ENCODE assay signal across 35 cellular contexts in genomic region chr16:5972747-5973146, GRCh38.
"Had no signal": no experiment of that assay in that cellular context is flagged by ENCODE, and none has a peak within 500 bp of the region (broad histone marks: within the 10 kb centered on the region; RNA-seq: fewer than 3 reads in every experiment).

No MANE protein-coding gene starts in this region.

- DNase-seq: activated B cell treated with CpG ODN at 0.5 μM for 24 hours; activated CD4-positive, alpha-beta memory T cell treated with anti-CD3 and anti-CD28 coated beads, Interleukin-2, amount 10 ng/mL, durations not matched to agents 7 days and 5 days; activated CD4-positive, alpha-beta T cell treated with anti-CD3 and anti-CD28 coated beads for 4 hours; activated CD4-positive, alpha-beta T cell treated with anti-CD3 and anti-CD28 coated beads, Interleukin-2, amount 10 ng/mL, durations not matched to agents 24 days and 14 days; activated CD4-positive, alpha-beta T cell treated with anti-CD3 and anti-CD28 coated beads, Interleukin-2, amount 50 U/mL, for 48 hours; activated CD4-positive, CD25-positive, alpha-beta regulatory T cell treated with anti-CD3 and anti-CD28 coated beads, Interleukin-2, amount 50 U/mL, for 72 hours; activated CD8-positive, alpha-beta memory T cell treated with anti-CD3 and anti-CD28 coated beads for 24 hours; activated CD8-positive, alpha-beta memory T cell treated with anti-CD3 and anti-CD28 coated beads, Interleukin-2, amount 10 ng/mL, durations not matched to agents 7 days and 5 days; activated CD8-positive, alpha-beta memory T cell treated with anti-CD3 and anti-CD28 coated beads, Interleukin-2, amount 50 U/mL, for 48 hours; activated CD8-positive, alpha-beta T cell treated with anti-CD3 and anti-CD28 coated beads, Interleukin-2, amount 10 ng/mL, durations not matched to agents 7 days and 5 days; activated effector memory CD4-positive, alpha-beta T cell treated with Interleukin-2 at 50 U/mL for 16 hours; activated gamma-delta T cell; activated naive CD4-positive, alpha-beta T cell treated with anti-CD3 and anti-CD28 coated beads, Interleukin-2, amount 10 ng/mL, durations not matched to agents 7 days and 5 days; activated naive CD4-positive, alpha-beta T cell treated with Interleukin-2 at 50 U/mL for 16 hours; activated naive CD8-positive, alpha-beta T cell treated with anti-CD3 and anti-CD28 coated beads, Interleukin-2, amount 10 ng/mL, durations not matched to agents 7 days and 5 days; activated naive CD8-positive, alpha-beta T cell treated with anti-CD3 and anti-CD28 coated beads, Interleukin-2, amount 50 U/mL, for 24 hours; activated T-cell treated with anti-CD3 and anti-CD28 coated beads, Interleukin-2, amount 50 U/mL, for 24 hours; activated T-cell treated with anti-CD3 and anti-CD28 coated beads, Interleukin-2, amount 50 U/mL, for 48 hours; caudate nucleus; cerebellar nuclear complex; T-helper 1 cell; T-helper 2 cell; T-helper 9 cell had no signal

- H3K27ac Mint-ChIP-seq: activated B cell treated with CpG ODN at 0.5 μM for 24 hours; activated CD4-positive, alpha-beta memory T cell treated with anti-CD3 and anti-CD28 coated beads, Interleukin-2, amount 10 ng/mL, durations not matched to agents 7 days and 5 days; activated CD4-positive, alpha-beta T cell treated with anti-CD3 and anti-CD28 coated beads, Interleukin-2, amount 10 ng/mL, durations not matched to agents 24 days and 14 days; activated CD8-positive, alpha-beta memory T cell treated with anti-CD3 and anti-CD28 coated beads, Interleukin-2, amount 10 ng/mL, durations not matched to agents 7 days and 5 days; activated CD8-positive, alpha-beta T cell treated with anti-CD3 and anti-CD28 coated beads, Interleukin-2, amount 10 ng/mL, durations not matched to agents 7 days and 5 days; activated naive CD4-positive, alpha-beta T cell treated with anti-CD3 and anti-CD28 coated beads, Interleukin-2, amount 10 ng/mL, durations not matched to agents 7 days and 5 days; activated naive CD4-positive, alpha-beta T cell treated with anti-CD3 and anti-CD28 coated beads, Interleukin-2, amount 50 U/mL, for 24 hours; activated naive CD8-positive, alpha-beta T cell; activated naive CD8-positive, alpha-beta T cell treated with anti-CD3 and anti-CD28 coated beads, Interleukin-2, amount 10 ng/mL, durations not matched to agents 7 days and 5 days; activated naive CD8-positive, alpha-beta T cell treated with anti-CD3 and anti-CD28 coated beads, Interleukin-2, amount 50 U/mL, for 24 hours; activated T-cell treated with anti-CD3 and anti-CD28 coated beads, Interleukin-2, amount 50 U/mL, for 24 hours; activated T-helper 2 cell treated with anti-CD3 and anti-CD28 coated beads, Interferon-gamma antibody, Interleukin-2, Interleukin-4, amounts not matched to agents 10 μg/mL and 5 μg/mL and 100 μg/mL, durations not matched to agents 14 hours and 24 hours and 36 hours; brain; T-helper 1 cell treated with Interleukin-12 subunit alpha and Interleukin-12 subunit beta and Interleukin-4 antibody, amounts not matched to agents 30 μg/mL and 1 μg/mL, for 36 hours; T-helper 2 cell treated with Interferon-gamma antibody and Interleukin-4, amounts not matched to agents 5 μg/mL and 100 μg/mL, for 36 hours had no signal

- ATAC-seq: activated CD8-positive, alpha-beta memory T cell treated with anti-CD3 and anti-CD28 coated beads, Interleukin-2, amount 10 ng/mL, durations not matched to agents 7 days and 5 days; activated CD8-positive, alpha-beta T cell treated with anti-CD3 and anti-CD28 coated beads, Interleukin-2, amount 10 ng/mL, durations not matched to agents 7 days and 5 days; activated naive CD8-positive, alpha-beta T cell treated with anti-CD3 and anti-CD28 coated beads, Interleukin-2, amount 50 U/mL, for 24 hours had no signal

- H3K4me1 ChIP-seq: ascending aorta had no signal

- H3K4me1 Mint-ChIP-seq: activated B cell treated with CpG ODN at 0.5 μM for 24 hours; activated CD4-positive, alpha-beta memory T cell treated with anti-CD3 and anti-CD28 coated beads, Interleukin-2, amount 10 ng/mL, durations not matched to agents 7 days and 5 days; activated CD4-positive, alpha-beta T cell treated with anti-CD3 and anti-CD28 coated beads, Interleukin-2, amount 10 ng/mL, durations not matched to agents 24 days and 14 days; activated CD8-positive, alpha-beta memory T cell treated with anti-CD3 and anti-CD28 coated beads, Interleukin-2, amount 10 ng/mL, durations not matched to agents 7 days and 5 days; activated naive CD4-positive, alpha-beta T cell treated with anti-CD3 and anti-CD28 coated beads, Interleukin-2, amount 10 ng/mL, durations not matched to agents 7 days and 5 days; activated naive CD4-positive, alpha-beta T cell treated with anti-CD3 and anti-CD28 coated beads, Interleukin-2, amount 50 U/mL, for 24 hours; activated naive CD8-positive, alpha-beta T cell treated with anti-CD3 and anti-CD28 coated beads, Interleukin-2, amount 50 U/mL, for 24 hours; brain; central memory CD8-positive, alpha-beta T cell had no signal

- H3K27ac ChIP-seq: ascending aorta, cardiac muscle cell, VCaP had no signal

- H3K27me3 Mint-ChIP-seq: activated B cell treated with CpG ODN at 0.5 μM for 24 hours; activated CD4-positive, alpha-beta memory T cell treated with anti-CD3 and anti-CD28 coated beads, Interleukin-2, amount 10 ng/mL, durations not matched to agents 7 days and 5 days; activated CD4-positive, alpha-beta T cell treated with anti-CD3 and anti-CD28 coated beads, Interleukin-2, amount 10 ng/mL, durations not matched to agents 24 days and 14 days; activated CD8-positive, alpha-beta memory T cell treated with anti-CD3 and anti-CD28 coated beads, Interleukin-2, amount 10 ng/mL, durations not matched to agents 7 days and 5 days; activated naive CD4-positive, alpha-beta T cell treated with anti-CD3 and anti-CD28 coated beads, Interleukin-2, amount 10 ng/mL, durations not matched to agents 7 days and 5 days; activated naive CD4-positive, alpha-beta T cell treated with anti-CD3 and anti-CD28 coated beads, Interleukin-2, amount 50 U/mL, for 24 hours; activated naive CD8-positive, alpha-beta T cell treated with anti-CD3 and anti-CD28 coated beads, Interleukin-2, amount 10 ng/mL, durations not matched to agents 7 days and 5 days; activated naive CD8-positive, alpha-beta T cell treated with anti-CD3 and anti-CD28 coated beads, Interleukin-2, amount 50 U/mL, for 24 hours; activated T-cell treated with anti-CD3 and anti-CD28 coated beads, Interleukin-2, amount 50 U/mL, for 24 hours; central memory CD8-positive, alpha-beta T cell had no signal

- H3K4me3 Mint-ChIP-seq: activated B cell treated with CpG ODN at 0.5 μM for 24 hours; activated CD4-positive, alpha-beta memory T cell treated with anti-CD3 and anti-CD28 coated beads, Interleukin-2, amount 10 ng/mL, durations not matched to agents 7 days and 5 days; activated CD4-positive, alpha-beta T cell treated with anti-CD3 and anti-CD28 coated beads, Interleukin-2, amount 10 ng/mL, durations not matched to agents 24 days and 14 days; activated CD8-positive, alpha-beta memory T cell treated with anti-CD3 and anti-CD28 coated beads, Interleukin-2, amount 10 ng/mL, durations not matched to agents 7 days and 5 days; activated CD8-positive, alpha-beta T cell treated with anti-CD3 and anti-CD28 coated beads, Interleukin-2, amount 10 ng/mL, durations not matched to agents 7 days and 5 days; activated naive CD4-positive, alpha-beta T cell treated with anti-CD3 and anti-CD28 coated beads, Interleukin-2, amount 10 ng/mL, durations not matched to agents 7 days and 5 days; activated naive CD4-positive, alpha-beta T cell treated with anti-CD3 and anti-CD28 coated beads, Interleukin-2, amount 50 U/mL, for 24 hours; activated naive CD8-positive, alpha-beta T cell; activated naive CD8-positive, alpha-beta T cell treated with anti-CD3 and anti-CD28 coated beads, Interleukin-2, amount 10 ng/mL, durations not matched to agents 7 days and 5 days; activated naive CD8-positive, alpha-beta T cell treated with anti-CD3 and anti-CD28 coated beads, Interleukin-2, amount 50 U/mL, for 24 hours; activated T-cell treated with anti-CD3 and anti-CD28 coated beads, Interleukin-2, amount 50 U/mL, for 24 hours; brain; central memory CD8-positive, alpha-beta T cell; T-helper 1 cell treated with Interleukin-12 subunit alpha and Interleukin-12 subunit beta and Interleukin-4 antibody, amounts not matched to agents 30 μg/mL and 1 μg/mL, for 36 hours; T-helper 2 cell treated with Interferon-gamma antibody and Interleukin-4, amounts not matched to agents 5 μg/mL and 100 μg/mL, for 36 hours had no signal

- H3K36me3 Mint-ChIP-seq: activated CD8-positive, alpha-beta memory T cell treated with anti-CD3 and anti-CD28 coated beads, Interleukin-2, amount 10 ng/mL, durations not matched to agents 7 days and 5 days; activated naive CD4-positive, alpha-beta T cell treated with anti-CD3 and anti-CD28 coated beads, Interleukin-2, amount 10 ng/mL, durations not matched to agents 7 days and 5 days; activated naive CD4-positive, alpha-beta T cell treated with anti-CD3 and anti-CD28 coated beads, Interleukin-2, amount 50 U/mL, for 24 hours; activated naive CD8-positive, alpha-beta T cell; activated naive CD8-positive, alpha-beta T cell treated with anti-CD3 and anti-CD28 coated beads, Interleukin-2, amount 10 ng/mL, durations not matched to agents 7 days and 5 days; brain had no signal

- H3K4me3 ChIP-seq: ascending aorta, cardiac muscle cell had no signal

- H3K9me3 ChIP-seq: ascending aorta had no signal

- H3K36me3 ChIP-seq: ascending aorta, cardiac muscle cell had no signal

- H3K27me3 ChIP-seq: ascending aorta, cardiac muscle cell had no signal

- FAIRE-seq: bronchial epithelial cell, TTC549 had no signal
